ENCODE assay signal across 17 cellular contexts in the genomic region with DNA sequence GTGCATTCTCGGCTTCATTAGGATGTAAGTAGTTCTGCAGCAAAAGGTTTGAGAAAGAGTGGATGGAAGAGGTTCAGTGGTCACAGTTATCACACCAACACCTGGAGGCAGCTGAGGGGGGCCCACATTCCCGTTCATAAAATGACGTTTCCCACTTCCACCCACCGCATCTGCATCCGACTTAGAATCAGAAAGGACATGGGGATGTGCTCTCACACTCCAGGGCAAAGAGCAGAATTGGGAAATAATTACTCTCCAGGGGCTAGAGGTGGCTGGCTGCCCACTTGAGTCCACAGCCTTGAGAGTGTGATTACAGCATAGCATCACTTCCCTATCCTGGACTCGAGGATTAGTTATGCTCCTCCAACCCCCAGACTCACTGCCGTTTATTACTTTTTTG.
DNase-seq lines count a peak whose midpoint lies in the region; ATAC-seq and TF ChIP-seq lines count a peak whose summit lies in the region.
"Had no signal": no experiment of that assay in that cellular context is flagged by ENCODE, and none has a peak within 500 bp of the region (broad histone marks: within the 10 kb centered on the region; RNA-seq: fewer than 3 reads in every experiment).

No MANE protein-coding gene starts in this region.

- H3K27ac ChIP-seq in left ventricle myocardium inferior (replicated peaks), result no peak overlapping the region
- H3K27ac ChIP-seq: BLaER1 treated with 17β-estradiol and CSF1 and Interleukin-3, amounts not matched to agents 10 nM and 100 nM; SK-N-MC had no signal

- H3K36me3 ChIP-seq in adipocyte (ENCODE audit: control insufficient read depth, insufficient read depth, low read length, severe bottlenecking), result no peaks in the 10 kb centered on the region
- no peaks in the 10 kb centered on the region for H3K36me3 ChIP-seq in left ventricle myocardium inferior

- H3K36me3 Mint-ChIP-seq in HFFc6 (ENCODE audit: low read depth) (peaks cover 34% of the 10 kb centered on the region), osteocyte (ENCODE audit: unreplicated experiment) (peaks cover 11% of the 10 kb centered on the region)

- H3K9me3 ChIP-seq in adipocyte (ENCODE audit: control insufficient read depth, low read length) (no peaks in the 10 kb centered on the region), left ventricle myocardium inferior (replicated peaks) (peaks cover 29% of the 10 kb centered on the region)

- H3K9me3 Mint-ChIP-seq in HFFc6 (no peaks in the 10 kb centered on the region), osteocyte (ENCODE audit: unreplicated experiment) (no peaks in the 10 kb centered on the region)

- DNase-seq in HFFc6 (no peak), adipocyte (ENCODE audit: low read depth) (no peak), left ventricle myocardium inferior (peak; percentile 26), osteocyte (ENCODE audit: extremely low spot score, unreplicated experiment) (peak; percentile 44), omental fat pad (ENCODE audit: low spot score) (no peak)
- DNase-seq: CD8-positive, alpha-beta memory T cell; DMS53; EL; NCI-H1092; NCI-H146; NCI-H2081; SHP77 had no signal

- no peak overlapping the region for H3K9ac ChIP-seq in adipocyte (ENCODE audit: low read length)
- H3K9ac ChIP-seq: BLaER1 treated with 17β-estradiol and CSF1 and Interleukin-3, amounts not matched to agents 10 nM and 100 nM had no signal

- H3K4me3 Mint-ChIP-seq in HFFc6 (no peak overlapping the region), osteocyte (ENCODE audit: unreplicated experiment) (no peak overlapping the region)
- H3K4me3 Mint-ChIP-seq: CD8-positive, alpha-beta memory T cell had no signal

- H3K27me3 ChIP-seq in adipocyte (replicated peaks; ENCODE audit: control insufficient read depth, insufficient read depth, low read length), result no peaks in the 10 kb centered on the region
- no peaks in the 10 kb centered on the region for H3K27me3 ChIP-seq in left ventricle myocardium inferior (ENCODE audit: low read depth)
- H3K27me3 ChIP-seq: BLaER1 treated with 17β-estradiol and CSF1 and Interleukin-3, amounts not matched to agents 10 nM and 100 nM had no signal

- ATAC-seq in omental fat pad (ENCODE audit: low FRiP score) (no peak), HG02610 (IDR thresholded peaks at IDR 0.05; ENCODE audit: unreplicated experiment) (no peak), GM21367 (IDR thresholded peaks at IDR 0.05; ENCODE audit: unreplicated experiment) (no peak)
- ATAC-seq: GM12878 had no signal

- H3K4me1 ChIP-seq in adipocyte (ENCODE audit: control insufficient read depth, insufficient read depth, low read length), result peaks cover 37% of the 10 kb centered on the region
- no peaks in the 10 kb centered on the region for H3K4me1 ChIP-seq in left ventricle myocardium inferior

- H3K4me3 ChIP-seq in adipocyte (ENCODE audit: low read length) (peak overlapping the region; percentile 3), left ventricle myocardium inferior (no peak overlapping the region)
- H3K4me3 ChIP-seq: BLaER1 treated with 17β-estradiol and CSF1 and Interleukin-3, amounts not matched to agents 10 nM and 100 nM; GM12878; SK-N-MC had no signal

- intact Hi-C loops in left ventricle myocardium inferior (cut with micrococcal nuclease), result no loop called here

- 0 out of 2 replicates have a peak overlapping the region, but pooled peaks have one; percentile 71 for H3K27ac Mint-ChIP-seq in HFFc6
- H3K27ac Mint-ChIP-seq in osteocyte (ENCODE audit: unreplicated experiment), result no peak overlapping the region
- H3K27ac Mint-ChIP-seq: CD8-positive, alpha-beta memory T cell had no signal

- no peaks in the 10 kb centered on the region; the same call in 1 of the 2 replicates for H3K27me3 Mint-ChIP-seq in HFFc6 (ENCODE audit: insufficient read depth)
- H3K27me3 Mint-ChIP-seq in osteocyte (ENCODE audit: unreplicated experiment), result no peaks in the 10 kb centered on the region
- H3K27me3 Mint-ChIP-seq: CD8-positive, alpha-beta memory T cell had no signal

- H3K4me1 Mint-ChIP-seq in HFFc6 (ENCODE audit: low read depth), result peaks cover 48% of the 10 kb centered on the region
- H3K4me1 Mint-ChIP-seq in osteocyte (ENCODE audit: unreplicated experiment), result peaks cover 19% of the 10 kb centered on the region

- TF ChIP-seq CTCF in HFFc6 (IDR thresholded peaks at IDR 0.05), result no peak
- no peak for TF ChIP-seq CTCF in left ventricle myocardium inferior (IDR thresholded peaks at IDR 0.05; ENCODE audit: borderline replicate concordance)
- no peak for TF ChIP-seq CTCF in osteocyte (IDR thresholded peaks at IDR 0.05)
- TF ChIP-seq CTCF in omental fat pad (IDR thresholded peaks at IDR 0.05), result no peak

Comparison
In these comparisons a context has a peak if more than half of its experiments do, and no peak if none do; other contexts are left out.
1. DNase-seq: peak in left ventricle myocardium inferior (single experiment) and osteocyte (single experiment); none in HFFc6 (single experiment), adipocyte (single experiment) and omental fat pad (single experiment).